ENCODE assay signal across 22 cellular contexts in the genomic region with DNA sequence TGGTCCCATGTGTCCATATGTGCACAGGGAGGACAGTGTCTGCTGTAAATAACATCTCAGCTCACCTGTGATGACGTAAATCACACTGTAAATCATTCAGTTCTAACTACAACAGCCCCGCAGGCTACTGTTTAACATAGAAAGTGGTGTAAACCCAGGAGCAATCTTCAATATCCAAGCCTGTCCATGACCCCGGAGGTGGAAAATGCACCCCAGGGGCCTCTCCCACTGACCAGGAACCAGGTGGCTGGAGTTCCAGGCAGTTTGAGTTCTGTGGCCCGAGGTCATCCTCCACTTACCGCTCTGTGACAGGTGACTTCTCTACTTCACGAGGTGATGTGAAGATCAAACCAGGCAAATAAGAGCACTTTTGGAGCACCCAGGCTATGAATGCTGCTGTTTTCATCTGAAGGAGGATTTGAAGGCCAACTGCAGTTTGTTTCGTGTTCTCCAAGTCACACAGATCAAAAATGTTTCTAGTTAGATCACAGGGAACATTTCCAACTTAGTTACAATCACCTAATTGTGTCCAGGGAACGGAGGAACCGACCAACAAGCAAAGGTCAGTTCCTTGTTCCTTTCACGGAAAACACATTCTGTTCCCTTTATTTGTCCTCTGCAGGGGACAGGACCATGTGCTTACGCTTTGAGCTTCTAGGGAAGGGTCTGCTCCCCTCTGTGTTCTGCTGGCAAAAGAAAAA.
A peak's percentile ranks its signal among the peaks of the same experiment; 100 is the strongest.
DNase-seq lines count a peak whose midpoint lies in the region; ATAC-seq and TF ChIP-seq lines count a peak whose summit lies in the region.
"Had no signal": no experiment of that assay in that cellular context is flagged by ENCODE, and none has a peak within 500 bp of the region (broad histone marks: within the 10 kb centered on the region; RNA-seq: fewer than 3 reads in every experiment).

No MANE protein-coding gene starts in this region.

- H3K36me3 Mint-ChIP-seq in neural crest cell (ENCODE audit: low read depth): no peaks in the 10 kb centered on the region
- H3K36me3 Mint-ChIP-seq: natural killer cell; stimulated activated effector memory CD8-positive, alpha-beta T cell treated with anti-CD3 and anti-CD28 coated beads, Interleukin-12 subunit alpha, Interleukin-12 subunit beta, amount 100 ng/mL, for 72 hours had no signal

- DNase-seq in cardiac septum (ENCODE audit: low spot score) (peak; percentile 39), heart left ventricle (no peak), foreskin keratinocyte (peak in 1 of 2 donors; percentile 12), neural crest cell (ENCODE audit: low read depth, low spot score) (no peak), transverse colon (no peak), OCI-M1 (lab: John Stamatoyannopoulos, UW) (no peak), NCI-H1092 (lab: John Stamatoyannopoulos, UW) (no peak)
- no peak for DNase-seq in activated CD8-positive, alpha-beta memory T cell treated with anti-CD3 and anti-CD28 coated beads for 24 hours
- DNase-seq: activated gamma-delta T cell treated with Interleukin-2 at 50 U/mL for 16 hours, colonic mucosa, DMS53, HCEC 1CT, heart right ventricle, MV-4-11, natural killer cell had no signal

- H3K36me3 ChIP-seq in heart left ventricle (no peaks in the 10 kb centered on the region), transverse colon (no peaks in the 10 kb centered on the region)
- H3K36me3 ChIP-seq: colonic mucosa, heart right ventricle, upper lobe of left lung had no signal

- no peak for TF ChIP-seq CTCF in heart left ventricle (IDR thresholded peaks at IDR 0.05)
- TF ChIP-seq CTCF in foreskin keratinocyte (conservative IDR thresholded peaks at IDR 0.05): no peak
- TF ChIP-seq CTCF in neural crest cell (conservative IDR thresholded peaks at IDR 0.05): no peak
- no peak for TF ChIP-seq CTCF in transverse colon (IDR thresholded peaks at IDR 0.05)

- H3K9me3 ChIP-seq in heart left ventricle (no peaks in the 10 kb centered on the region), transverse colon (no peaks in the 10 kb centered on the region)
- H3K9me3 ChIP-seq: A549, colonic mucosa, heart right ventricle, upper lobe of left lung had no signal

- in situ Hi-C loops in transverse colon (cut with MboI; ENCODE audit: low pct_ligation_motif_present in 1 of 4, low pct_unique_long_range_greater_than_20kb in 1 of 4, low sequenced_read_pairs in 3 of 4): no loop called here

- no peaks in the 10 kb centered on the region for H3K27me3 Mint-ChIP-seq in neural crest cell (ENCODE audit: low read depth)

- TF ChIP-seq POLR2A in heart left ventricle (IDR thresholded peaks at IDR 0.05) (no peak), transverse colon (IDR thresholded peaks at IDR 0.05) (no peak)

- H3K4me1 ChIP-seq in heart left ventricle (no peaks in the 10 kb centered on the region), foreskin keratinocyte (no peaks in the 10 kb centered on the region), transverse colon (peaks cover 0 to 8% (median 2%) of the 10 kb centered on the region in 4 donors)
- H3K4me1 ChIP-seq: A549, colonic mucosa, heart right ventricle, upper lobe of left lung had no signal

- no peak for TF ChIP-seq EP300 in transverse colon (IDR thresholded peaks at IDR 0.05; ENCODE audit: low read depth)

- H3K4me3 ChIP-seq in heart left ventricle (no peak overlapping the region), transverse colon (no peak overlapping the region)
- H3K4me3 ChIP-seq: A549, colonic mucosa, heart right ventricle, K562, upper lobe of left lung had no signal

- no peak overlapping the region for H3K4me3 Mint-ChIP-seq in neural crest cell
- H3K4me3 Mint-ChIP-seq: natural killer cell; stimulated activated effector memory CD8-positive, alpha-beta T cell treated with anti-CD3 and anti-CD28 coated beads, Interleukin-12 subunit alpha, Interleukin-12 subunit beta, amount 100 ng/mL, for 72 hours; T-helper 2 cell treated with Interferon-gamma antibody and Interleukin-4, amounts not matched to agents 5 μg/mL and 100 μg/mL, for 36 hours had no signal

- H3K27ac Mint-ChIP-seq in neural crest cell (ENCODE audit: unreplicated experiment): peak overlapping the region; percentile 81
- H3K27ac Mint-ChIP-seq: natural killer cell; stimulated activated effector memory CD8-positive, alpha-beta T cell treated with anti-CD3 and anti-CD28 coated beads, Interleukin-12 subunit alpha, Interleukin-12 subunit beta, amount 100 ng/mL, for 72 hours; T-helper 2 cell treated with Interferon-gamma antibody and Interleukin-4, amounts not matched to agents 5 μg/mL and 100 μg/mL, for 36 hours had no signal

- intact Hi-C loops in cardiac septum (cut with DNase I): no loop called here
- intact Hi-C loops in heart left ventricle (cut with DNase I): no loop called here
- intact Hi-C loops in transverse colon (cut with DNase I; ENCODE audit: low total_unique reads): no loop called here

- peaks cover 0 to 20% (median 0%) of the 10 kb centered on the region in 9 donors for H3K27me3 ChIP-seq in heart left ventricle
- H3K27me3 ChIP-seq in foreskin keratinocyte: no peaks in the 10 kb centered on the region
- no peaks in the 10 kb centered on the region for H3K27me3 ChIP-seq in transverse colon
- H3K27me3 ChIP-seq: colonic mucosa, upper lobe of left lung had no signal

- H3K9me3 Mint-ChIP-seq in neural crest cell: no peaks in the 10 kb centered on the region
- H3K9me3 Mint-ChIP-seq: natural killer cell; stimulated activated effector memory CD8-positive, alpha-beta T cell treated with anti-CD3 and anti-CD28 coated beads, Interleukin-12 subunit alpha, Interleukin-12 subunit beta, amount 100 ng/mL, for 72 hours; T-helper 2 cell treated with Interferon-gamma antibody and Interleukin-4, amounts not matched to agents 5 μg/mL and 100 μg/mL, for 36 hours had no signal

- 63 to 78% (median 74%) methylated on average over 11 of the region's 11 CpGs for WGBS in heart left ventricle, 4 donors
- WGBS in transverse colon (ENCODE audit: low coverage in 1 of 2), 2 donors: 33 to 67% methylated on average over 5 to 11 of the region's 11 CpGs

- peaks cover 12% of the 10 kb centered on the region for H3K4me1 Mint-ChIP-seq in neural crest cell
- H3K4me1 Mint-ChIP-seq: natural killer cell had no signal

- ATAC-seq in heart left ventricle (no peak), foreskin keratinocyte (peak; percentile 31)
- ATAC-seq: A549; activated CD4-positive, CD25-positive, alpha-beta regulatory T cell treated with anti-CD3 and anti-CD28 coated beads, Interleukin-2, amount 50 U/mL, for 24 hours; heart right ventricle; K562; natural killer cell; stimulated activated effector memory CD8-positive, alpha-beta T cell treated with anti-CD3 and anti-CD28 coated beads, Interleukin-12 subunit alpha, Interleukin-12 subunit beta, amount 100 ng/mL, for 72 hours had no signal

- H3K27ac ChIP-seq in heart left ventricle: peak overlapping the region in 1 of 12 donors; percentile 61
- H3K27ac ChIP-seq in foreskin keratinocyte: no peak overlapping the region
- peak overlapping the region in 3 of 4 donors; percentile 8 to 27 (median 14) for H3K27ac ChIP-seq in transverse colon
- H3K27ac ChIP-seq: A549, colonic mucosa, epithelial cell of prostate, heart right ventricle, upper lobe of left lung had no signal
